In the genomic region with DNA sequence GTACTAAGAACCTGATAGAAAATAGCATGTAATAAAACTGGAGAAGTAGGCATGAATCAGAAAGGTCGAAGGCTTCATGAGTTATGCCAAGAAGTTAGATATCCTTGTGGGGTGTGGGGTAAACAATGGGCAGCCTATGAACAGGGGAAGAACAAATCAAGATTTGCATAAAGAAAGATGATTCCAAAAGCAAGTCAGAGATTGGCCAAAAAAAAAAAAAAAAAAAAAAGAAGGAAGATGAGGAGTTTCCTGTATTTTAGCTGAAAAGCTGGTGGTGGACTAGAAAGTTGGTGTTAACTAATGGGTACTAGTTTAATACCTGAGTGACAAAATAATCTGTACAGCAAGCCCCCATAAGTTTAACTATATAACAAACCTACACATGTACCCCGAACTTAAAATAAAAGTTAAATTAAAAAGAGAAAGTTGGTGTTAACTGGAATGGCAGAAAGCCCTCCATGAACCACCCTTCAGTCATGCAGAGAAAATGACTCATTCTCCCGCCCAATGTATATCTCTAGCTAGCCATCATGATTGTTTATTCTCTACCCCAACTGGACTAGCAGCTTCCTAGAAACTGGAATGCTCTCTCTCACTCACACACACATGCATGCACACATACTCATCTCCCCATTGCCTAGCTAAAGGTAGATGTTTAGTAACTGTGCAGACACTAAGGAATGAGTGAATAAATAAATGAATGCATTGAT, we compare ENCODE assay signal across 16 cellular contexts. TPM values are rescaled to one million over a fixed set of nuclear protein-coding genes. Genes with fewer than 3 reads are reported as not detected.
DNase-seq lines count a peak whose midpoint lies in the region; ATAC-seq and TF ChIP-seq lines count a peak whose summit lies in the region.
"Had no signal": no experiment of that assay in that cellular context is flagged by ENCODE, and none has a peak within 500 bp of the region (broad histone marks: within the 10 kb centered on the region; RNA-seq: fewer than 3 reads in every experiment).

No MANE protein-coding gene starts in this region.

- peak overlapping the region; percentile 87; the same call in 1 of the 2 replicates for H4K91ac ChIP-seq in IMR-90 (ENCODE audit: insufficient read depth, low read depth, low read length)

- no peaks in the 10 kb centered on the region for H3K27me3 ChIP-seq in IMR-90 (ENCODE audit: control insufficient read depth, insufficient read depth, low read length)
- H3K27me3 ChIP-seq in CD4-positive, alpha-beta T cell (ENCODE audit: control insufficient read depth, insufficient read depth, low read length), result no peaks in the 10 kb centered on the region

- peak overlapping the region; percentile 91 for H2BK120ac ChIP-seq in IMR-90 (ENCODE audit: low read depth, low read length)

- peak overlapping the region; percentile 68; the same call in 1 of the 2 replicates for H3K23ac ChIP-seq in IMR-90 (ENCODE audit: low read depth, low read length)

- no peaks in the 10 kb centered on the region for H3K36me3 ChIP-seq in IMR-90 (ENCODE audit: control insufficient read depth, insufficient read depth, low read length)
- H3K36me3 ChIP-seq: HAP-1 had no signal

- peak; percentile 87 for ATAC-seq in IMR-90 (ENCODE audit: low read depth)
- no peak for ATAC-seq in CD4-positive, alpha-beta T cell (ENCODE audit: poor library complexity)
- ATAC-seq: stimulated activated memory B cell treated with anti-CD40 and anti-IgM and Interleukin-4, amounts not matched to agents 10 μg/mL and 1 μg/mL and 100 μg/mL, for 72 hours had no signal

- H3K56ac ChIP-seq in IMR-90 (ENCODE audit: extremely low read depth, insufficient read depth, low read length), result 0 out of 2 replicates have a peak overlapping the region, but pooled peaks have one; percentile 66

- H3K9me3 Mint-ChIP-seq in CD4-positive, alpha-beta T cell, result no peaks in the 10 kb centered on the region
- H3K9me3 Mint-ChIP-seq: activated T-cell treated with anti-CD3 and anti-CD28 coated beads, Interleukin-2, amount 50 U/mL, for 24 hours; CD8-positive, alpha-beta memory T cell; stimulated activated memory B cell treated with anti-CD40 and anti-IgM and Interleukin-4, amounts not matched to agents 10 μg/mL and 1 μg/mL and 100 μg/mL, for 72 hours had no signal

- peaks cover 8% of the 10 kb centered on the region for H3K4me1 ChIP-seq in IMR-90 (ENCODE audit: control insufficient read depth, insufficient read depth, low read length)

- peaks cover 6% of the 10 kb centered on the region; the same call in 1 of the 2 replicates for H3K9me1 ChIP-seq in IMR-90 (ENCODE audit: insufficient read depth, low read length)

- H2AFZ ChIP-seq in IMR-90 (replicated peaks; ENCODE audit: low read length, poor library complexity), result no peak overlapping the region

- TF ChIP-seq RAD21 in IMR-90 (IDR thresholded peaks at IDR 0.05; ENCODE audit: low read length), result no peak

- 0 out of 3 replicates have a peak overlapping the region, but pooled peaks have one; percentile 26 for H2BK15ac ChIP-seq in IMR-90 (ENCODE audit: low read depth, low read length)

- H3K4ac ChIP-seq in IMR-90 (ENCODE audit: low read depth, low read length), result peak overlapping the region; percentile 90

- H4K20me1 ChIP-seq in IMR-90 (ENCODE audit: insufficient read depth, low read length), result no peaks in the 10 kb centered on the region

- H3K36me3 Mint-ChIP-seq in CD4-positive, alpha-beta T cell (ENCODE audit: low read depth), result peaks cover 9% of the 10 kb centered on the region

- no peak overlapping the region for H2AK5ac ChIP-seq in IMR-90 (ENCODE audit: low read depth, low read length)

- H2BK5ac ChIP-seq in IMR-90 (ENCODE audit: low read depth, low read length, poor library complexity, severe bottlenecking), result peak overlapping the region; percentile 89

- dilution Hi-C loops in IMR-90 (cut with HindIII; ENCODE audit: low sequenced_read_pairs, unreplicated experiment), result no loop called here

- H4K8ac ChIP-seq in IMR-90 (ENCODE audit: low read depth in 2 of 2, low read length in 2 of 2), result peak overlapping the region; percentile 55 to 92; a peak in 2 of 4 replicates

- intact Hi-C loops in IMR-90 (cut with micrococcal nuclease), result no loop called here
- intact Hi-C loops in CD4-positive, alpha-beta T cell (cut with DNase I, micrococcal nuclease), result no loop called here

- TF ChIP-seq CTCF in AG10803 (conservative IDR thresholded peaks at IDR 0.05; ENCODE audit: low read length) (no peak), IMR-90 (conservative IDR thresholded peaks at IDR 0.05; ENCODE audit: low read depth, low read length) (no peak), GM13976 (IDR thresholded peaks at IDR 0.05; ENCODE audit: borderline replicate concordance, control extremely low read depth, extremely low read depth, insufficient read depth, missing control alignments) (no peak)
- no peak for TF ChIP-seq CTCF in CD4-positive, alpha-beta T cell (IDR thresholded peaks at IDR 0.05)

- H3K4me3 Mint-ChIP-seq in CD4-positive, alpha-beta T cell, result no peak overlapping the region
- H3K4me3 Mint-ChIP-seq: activated T-cell treated with anti-CD3 and anti-CD28 coated beads, Interleukin-2, amount 50 U/mL, for 24 hours; stimulated activated memory B cell treated with anti-CD40 and anti-IgM and Interleukin-4, amounts not matched to agents 10 μg/mL and 1 μg/mL and 100 μg/mL, for 72 hours had no signal

- H3K4me1 Mint-ChIP-seq in CD4-positive, alpha-beta T cell (ENCODE audit: low read depth), result peaks cover 18% of the 10 kb centered on the region

- no peak overlapping the region for H3K4me3 ChIP-seq in AG10803 (ENCODE audit: low read length)
- peak overlapping the region; percentile 19; the same call in 1 of the 2 replicates for H3K4me3 ChIP-seq in IMR-90 (ENCODE audit: insufficient read depth, low read depth, low read length)
- H3K4me3 ChIP-seq: HAP-1 had no signal

- H3K27ac Mint-ChIP-seq in CD4-positive, alpha-beta T cell, result no peak overlapping the region
- H3K27ac Mint-ChIP-seq: activated T-cell treated with anti-CD3 and anti-CD28 coated beads, Interleukin-2, amount 50 U/mL, for 24 hours had no signal

- H3K9me3 ChIP-seq in IMR-90 (ENCODE audit: control insufficient read depth, insufficient read depth, low read length), result no peaks in the 10 kb centered on the region
- no peaks in the 10 kb centered on the region for H3K9me3 ChIP-seq in CD4-positive, alpha-beta T cell (ENCODE audit: control insufficient read depth, low read length)
- H3K9me3 ChIP-seq: HAP-1 had no signal

- no peak for TF ChIP-seq POLR2A in IMR-90 (IDR thresholded peaks at IDR 0.05; ENCODE audit: low read depth, low read length)

- CTCF ChIA-PET in IMR-90 (lab: Yijun Ruan, JAX), result interaction anchor here (0.7 kb wide), 1 partner anchor 116 kb away, joined by 6 read pairs; no protein-coding TSS in a partner anchor
- CTCF ChIA-PET in CD4-positive, alpha-beta T cell (lab: Charles Lee), result no interaction called here

- no CpG with 5 or more reads among the region's 3 CpGs for whole genome bisulfite sequencing in IMR-90 (ENCODE audit: extremely low coverage in 2 of 2, insufficient read length in 1 of 2), 2 experiments

- DNase-seq in AG10803 (ENCODE audit: low read depth), result peak; percentile 42
- DNase-seq in IMR-90, result peak; percentile 88
- peak; percentile 22 for DNase-seq in amniotic stem cell (lab: John Stamatoyannopoulos, UW)
- peak; percentile 39 for DNase-seq in glomerular visceral epithelial cell (ENCODE audit: extremely low spot score)
- DNase-seq in NAMALWA (ENCODE audit: low spot score), result no peak
- no peak for DNase-seq in caudate nucleus (lab: John Stamatoyannopoulos, UW)
- no peak for DNase-seq in GM13976 (ENCODE audit: low spot score)
- DNase-seq in CD4-positive, alpha-beta T cell, result no peak
- DNase-seq: activated T-cell treated with anti-CD3 and anti-CD28 coated beads, Interleukin-2, amount 50 U/mL, for 24 hours; CD8-positive, alpha-beta memory T cell; central memory CD4-positive, alpha-beta T cell; glutamatergic neuron; nucleus accumbens; stimulated activated CD4-positive, alpha-beta T cell treated with anti-CD3 and anti-CD28 coated beads, Interleukin-2, amount 100 ng/mL, for 24 hours had no signal

- 0 out of 2 replicates have a peak overlapping the region, but pooled peaks have one; percentile 62 for H3K14ac ChIP-seq in IMR-90 (replicated peaks; ENCODE audit: low read depth, low read length)

- H3K18ac ChIP-seq in IMR-90 (ENCODE audit: low read depth, low read length), result peak overlapping the region; percentile 89; the same call in 1 of the 2 replicates

- no peak overlapping the region; the same call in 1 of the 2 replicates for H3K9ac ChIP-seq in IMR-90 (ENCODE audit: low read depth, low read length)

- in situ Hi-C loops in IMR-90 (cut with MboI; ENCODE audit: low sequenced_read_pairs) (no loop called here), GM13976 (cut with MboI; ENCODE audit: low sequenced_read_pairs, unreplicated experiment) (no loop called here)

- peak overlapping the region; percentile 87 for H4K5ac ChIP-seq in IMR-90 (ENCODE audit: low read depth, low read length)

- peak overlapping the region; percentile 86 for H2BK20ac ChIP-seq in IMR-90 (ENCODE audit: low read depth, low read length)

- H3K4me2 ChIP-seq in IMR-90 (ENCODE audit: low read depth, low read length), result peak overlapping the region; percentile 97

- H3K79me1 ChIP-seq in IMR-90 (ENCODE audit: low read depth in 1 of 2, low read length in 2 of 2), result peaks cover 0 to 19% of the 10 kb centered on the region in 2 experiments; a peak in 3 of 4 replicates

- POLR2A ChIA-PET in IMR-90 (lab: Charles Lee; ENCODE audit: unreplicated experiment), result interaction anchor here (0.6 kb wide), 2 partner anchors 42 to 280 kb away, joined by 4 to 5 read pairs; partner anchors contain the start of gene ATP11C
- POLR2A ChIA-PET in CD4-positive, alpha-beta T cell (lab: Charles Lee), result no interaction called here

- no peak overlapping the region for H2AK9ac ChIP-seq in IMR-90 (replicated peaks; ENCODE audit: low read depth, low read length, poor library complexity)

- H3K27ac ChIP-seq in IMR-90 (ENCODE audit: insufficient read depth, low read length) (peak overlapping the region; percentile 76), caudate nucleus (ENCODE audit: low read depth, low read length) (no peak overlapping the region)
- H3K27ac ChIP-seq in CD4-positive, alpha-beta T cell (ENCODE audit: low read depth, low read length), result no peak overlapping the region

- H3K27me3 Mint-ChIP-seq in CD4-positive, alpha-beta T cell, result no peaks in the 10 kb centered on the region
- H3K27me3 Mint-ChIP-seq: stimulated activated memory B cell treated with anti-CD40 and anti-IgM and Interleukin-4, amounts not matched to agents 10 μg/mL and 1 μg/mL and 100 μg/mL, for 72 hours had no signal

- BruUV-seq in IMR-90 (replicated peaks; lab: Mats Ljungman, UMichigan), result no TSS peak

TF ChIP-seq in IMR-90, 13 proteins besides CTCF, POLR2A, EP300 and RAD21:
- TF ChIP-seq SMC3 (IDR thresholded peaks at IDR 0.05; ENCODE audit: low read depth, low read length), result no peak
- TF ChIP-seq RCOR1 (IDR thresholded peaks at IDR 0.05; ENCODE audit: insufficient replicate concordance, low read length), result peak; percentile 48
- TF ChIP-seq MAFK (IDR thresholded peaks at IDR 0.05; ENCODE audit: low read depth, low read length), result no peak
- peak; percentile 59; the same call in 1 of the 2 replicates for TF ChIP-seq FOS (IDR thresholded peaks at IDR 0.05; ENCODE audit: low read depth, low read length)

RNA-seq across cellular contexts. Expression of gene ATP11C, which starts 41.7 kb away (rescaled TPM):
- total RNA-seq in IMR-90 (2012; rRNA removed), result 40.0 and 71.4 TPM in 2 replicates
- 14.5 and 19.3 TPM in 2 replicates for polyA plus RNA-seq in IMR-90 (2012; rRNA removed)
- 3.3 and 3.6 TPM in 2 replicates for polyA plus RNA-seq in IMR-90 (2012; cell fraction: cytosol; rRNA removed)
- polyA plus RNA-seq in IMR-90 (2012; cell fraction: nucleus; rRNA removed; ENCODE audit: low replicate concordance), result 3.1 and 20.0 TPM in 2 replicates
- total RNA-seq in CD4-positive, alpha-beta T cell, result 10 to 100 TPM; 15.2 to 18.2 TPM

Comparison
In these comparisons a context has a peak if more than half of its experiments do, and no peak if none do; other contexts are left out.
1. DNase-seq: peak in AG10803 (single experiment), IMR-90 (single experiment), amniotic stem cell (single experiment) and glomerular visceral epithelial cell (single experiment); none in NAMALWA (single experiment), caudate nucleus (0 of 61), GM13976 (single experiment) and CD4-positive, alpha-beta T cell (0 of 10).